Comparison of ENCODE assay signal across 24 cellular contexts in the genomic region with DNA sequence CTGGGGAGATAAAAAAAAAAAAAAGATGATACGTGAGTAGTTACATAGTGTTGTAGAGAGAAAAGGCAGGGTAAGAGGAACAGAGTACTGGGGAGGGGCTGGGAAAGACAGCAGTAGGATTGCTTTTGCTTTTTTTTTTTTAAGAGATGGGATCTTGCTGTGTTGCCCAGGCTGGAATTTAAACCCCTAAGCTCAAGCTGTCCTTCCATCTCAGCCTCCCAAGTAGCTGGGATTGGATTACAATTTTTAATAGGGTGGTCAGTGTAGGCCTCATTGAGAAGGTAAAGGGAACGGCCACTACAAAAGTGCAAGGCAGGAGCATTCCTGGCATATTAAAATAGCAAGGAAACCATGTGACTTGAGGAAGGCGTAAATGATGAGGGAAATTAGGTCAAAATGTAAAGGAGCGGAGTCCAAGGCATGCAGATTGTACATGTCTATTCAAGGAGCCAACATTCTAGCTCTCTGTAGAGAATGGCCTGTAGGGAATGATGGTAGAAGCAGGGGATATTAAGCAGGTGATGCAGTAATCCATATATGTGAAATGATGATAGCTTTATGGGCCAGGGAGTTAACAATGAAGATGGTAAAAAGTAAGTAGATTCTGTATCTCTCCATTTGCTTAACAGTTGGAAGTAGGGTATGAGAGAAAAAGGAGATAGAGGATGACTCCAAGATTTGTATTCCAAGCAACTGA. TPM values are rescaled to one million over a fixed set of nuclear protein-coding genes. Genes with fewer than 3 reads are reported as not detected.
A peak's percentile ranks its signal among the peaks of the same experiment; 100 is the strongest.
DNase-seq lines count a peak whose midpoint lies in the region; ATAC-seq, FAIRE-seq and TF ChIP-seq lines count a peak whose summit lies in the region.
"Had no signal": no experiment of that assay in that cellular context is flagged by ENCODE, and none has a peak within 500 bp of the region (broad histone marks: within the 10 kb centered on the region; RNA-seq: fewer than 3 reads in every experiment).

No MANE protein-coding gene starts in this region.

- no peaks in the 10 kb centered on the region for H3K36me3 ChIP-seq in HEK293 (ENCODE audit: control insufficient read depth in 2 of 2, insufficient read depth in 1 of 2, low read length in 2 of 2)
- H3K36me3 ChIP-seq: HAP-1, MG63 had no signal

- no peaks in the 10 kb centered on the region for H3K9me3 ChIP-seq in HEK293 (ENCODE audit: control insufficient read depth, insufficient read depth, low read depth, low read length)
- H3K9me3 ChIP-seq: HAP-1, heart right ventricle, MG63 had no signal

- no peak overlapping the region for H3K4me3 ChIP-seq in HEK293 (ENCODE audit: low read depth, low read length)
- H3K4me3 ChIP-seq: BLaER1 treated with 17β-estradiol and CSF1 and Interleukin-3, amounts not matched to agents 10 nM and 100 nM; HAP-1; heart right ventricle; MG63 had no signal

- TF ChIP-seq CTCF in HEK293 (tag by site-specific recombination; IDR thresholded peaks at IDR 0.05) = no peak
- TF ChIP-seq CTCF in brain (conservative IDR thresholded peaks at IDR 0.05) = no peak
- TF ChIP-seq CTCF in neural crest cell (conservative IDR thresholded peaks at IDR 0.05) = no peak

- H3K36me3 Mint-ChIP-seq in brain (peaks cover 70% of the 10 kb centered on the region), neural crest cell (ENCODE audit: low read depth) (peaks cover 31% of the 10 kb centered on the region)

- H3K4me1 Mint-ChIP-seq in brain (peaks cover 20% of the 10 kb centered on the region), neural crest cell (no peaks in the 10 kb centered on the region)

- FAIRE-seq in urothelium cell line (lab: Jason Lieb, UNC) = no peak
- FAIRE-seq: colon, GM18507 had no signal

- H3K27ac ChIP-seq in HEK293 (ENCODE audit: extremely low read depth, low read depth, low read length) = no peak overlapping the region; the same call in 1 of the 2 replicates
- H3K27ac ChIP-seq: BLaER1 treated with 17β-estradiol and CSF1 and Interleukin-3, amounts not matched to agents 10 nM and 100 nM; epithelial cell of prostate; heart right ventricle had no signal

- peaks cover 11% of the 10 kb centered on the region for H3K4me1 ChIP-seq in HEK293 (ENCODE audit: control insufficient read depth, insufficient read depth, low read length)

- CTCF ChIA-PET in HEK293 (lab: Yijun Ruan, JAX) = no interaction called here

- DNase-seq in AG20443 (ENCODE audit: low spot score) (peak; percentile 14), neural crest cell (ENCODE audit: low read depth, low spot score) (no peak), RKO (ENCODE audit: low spot score) (no peak), urothelium cell line (ENCODE audit: low spot score) (no peak), iPS-NIHi7 (ENCODE audit: extremely low spot score) (no peak)
- DNase-seq: activated CD4-positive, alpha-beta T cell treated with anti-CD3 and anti-CD28 coated beads for 48 hours; activated gamma-delta T cell treated with Interleukin-2 at 50 U/mL for 16 hours; activated T-cell treated with anti-CD3 and anti-CD28 coated beads, Interleukin-2, amount 50 U/mL, for 1 hour; DND-41; effector CD8-positive, alpha-beta T cell; heart right ventricle; KG1; MG63; NCI-H1105 treated with DMSO at 0.1 percent for 48 hours; NCI-H2029; NCI-H2227 treated with DMSO at 0.1 percent for 48 hours had no signal

- H3K9me3 Mint-ChIP-seq in brain (peaks cover 9 to 18% (median 13%) of the 10 kb centered on the region in 5 experiments), neural crest cell (peaks cover 2% of the 10 kb centered on the region)

- no peak for ATAC-seq in HG03520 (IDR thresholded peaks at IDR 0.05; ENCODE audit: unreplicated experiment)

- no peaks in the 10 kb centered on the region for H3K27me3 Mint-ChIP-seq in brain
- no peaks in the 10 kb centered on the region for H3K27me3 Mint-ChIP-seq in neural crest cell (ENCODE audit: low read depth)

- H3K27ac Mint-ChIP-seq in brain = peak overlapping the region in 3 of 5 experiments; percentile 4 to 75 (median 54)
- peak overlapping the region; percentile 8 for H3K27ac Mint-ChIP-seq in neural crest cell (ENCODE audit: unreplicated experiment)

- H3K4me3 Mint-ChIP-seq in brain (no peak overlapping the region), neural crest cell (no peak overlapping the region)

- POLR2A ChIA-PET in HEK293 (lab: Yijun Ruan, JAX) = interaction anchor here (0.7 kb wide), 1 partner anchor 34 kb away, joined by 3 read pairs; no protein-coding TSS in a partner anchor

TF ChIP-seq in HEK293, 187 proteins besides CTCF, POLR2A, EP300 and RAD21:
- TF ChIP-seq, protein P1, sequence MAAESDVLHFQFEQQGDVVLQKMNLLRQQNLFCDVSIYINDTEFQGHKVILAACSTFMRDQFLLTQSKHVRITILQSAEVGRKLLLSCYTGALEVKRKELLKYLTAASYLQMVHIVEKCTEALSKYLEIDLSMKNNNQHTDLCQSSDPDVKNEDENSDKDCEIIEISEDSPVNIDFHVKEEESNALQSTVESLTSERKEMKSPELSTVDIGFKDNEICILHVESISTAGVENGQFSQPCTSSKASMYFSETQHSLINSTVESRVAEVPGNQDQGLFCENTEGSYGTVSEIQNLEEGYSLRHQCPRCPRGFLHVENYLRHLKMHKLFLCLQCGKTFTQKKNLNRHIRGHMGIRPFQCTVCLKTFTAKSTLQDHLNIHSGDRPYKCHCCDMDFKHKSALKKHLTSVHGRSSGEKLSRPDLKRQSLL (tag by site-specific recombination; IDR thresholded peaks at IDR 0.05) = no peak
- TF ChIP-seq OVOL3 (tag by site-specific recombination; IDR thresholded peaks at IDR 0.05) (no peak), KLF9 (tag by site-specific recombination; IDR thresholded peaks at IDR 0.05; ENCODE audit: low read depth) (no peak), ZNF155 (tag by site-specific recombination; IDR thresholded peaks at IDR 0.05) (no peak), ZNF549 (tag by site-specific recombination; IDR thresholded peaks at IDR 0.05) (no peak), ZEB2 (tag by site-specific recombination; IDR thresholded peaks at IDR 0.05) (no peak), ZNF10 (tag by site-specific recombination; IDR thresholded peaks at IDR 0.05) (peak; percentile 90), ZNF211 (tag by site-specific recombination; IDR thresholded peaks at IDR 0.05; ENCODE audit: low read depth) (no peak), ZNF223 (tag by site-specific recombination; IDR thresholded peaks at IDR 0.05) (no peak), OSR2 (tag by site-specific recombination; IDR thresholded peaks at IDR 0.05) (0 out of 2 replicates have a peak, but pooled peaks have one; percentile 13), ZFP37 (tag by site-specific recombination; IDR thresholded peaks at IDR 0.05) (no peak), ZNF121 (tag by site-specific recombination; IDR thresholded peaks at IDR 0.05) (peak; percentile 59), ZNF501 (tag by site-specific recombination; IDR thresholded peaks at IDR 0.05) (no peak), SP3 (tag by site-specific recombination; IDR thresholded peaks at IDR 0.05) (no peak), ZBTB48 (tag by site-specific recombination; IDR thresholded peaks at IDR 0.05) (no peak)
- TF ChIP-seq, protein P2, sequence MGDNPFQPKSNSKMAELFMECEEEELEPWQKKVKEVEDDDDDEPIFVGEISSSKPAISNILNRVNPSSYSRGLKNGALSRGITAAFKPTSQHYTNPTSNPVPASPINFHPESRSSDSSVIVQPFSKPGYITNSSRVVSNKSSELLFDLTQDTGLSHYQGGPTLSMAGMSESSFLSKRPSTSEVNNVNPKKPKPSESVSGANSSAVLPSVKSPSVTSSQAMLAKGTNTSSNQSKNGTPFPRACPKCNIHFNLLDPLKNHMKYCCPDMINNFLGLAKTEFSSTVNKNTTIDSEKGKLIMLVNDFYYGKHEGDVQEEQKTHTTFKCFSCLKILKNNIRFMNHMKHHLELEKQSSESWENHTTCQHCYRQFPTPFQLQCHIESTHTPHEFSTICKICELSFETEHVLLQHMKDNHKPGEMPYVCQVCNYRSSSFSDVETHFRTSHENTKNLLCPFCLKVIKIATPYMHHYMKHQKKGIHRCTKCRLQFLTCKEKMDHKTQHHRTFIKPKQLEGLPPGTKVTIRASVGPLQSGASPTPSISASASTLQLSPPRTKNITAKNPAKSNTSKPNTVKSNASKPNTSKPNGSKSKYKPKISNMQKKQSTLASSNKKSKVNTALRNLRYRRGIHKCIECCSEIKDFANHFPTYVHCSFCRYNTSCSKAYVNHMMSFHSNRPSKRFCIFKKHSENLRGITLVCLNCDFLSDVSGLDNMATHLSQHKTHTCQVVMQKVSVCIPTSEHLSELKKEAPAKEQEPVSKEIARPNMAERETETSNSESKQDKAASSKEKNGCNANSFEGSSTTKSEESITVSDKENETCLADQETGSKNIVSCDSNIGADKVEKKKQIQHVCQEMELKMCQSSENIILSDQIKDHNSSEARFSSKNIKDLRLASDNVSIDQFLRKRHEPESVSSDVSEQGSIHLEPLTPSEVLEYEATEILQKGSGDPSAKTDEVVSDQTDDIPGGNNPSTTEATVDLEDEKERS (tag by site-specific recombination; IDR thresholded peaks at IDR 0.05) = no peak
- TF ChIP-seq, protein P3, sequence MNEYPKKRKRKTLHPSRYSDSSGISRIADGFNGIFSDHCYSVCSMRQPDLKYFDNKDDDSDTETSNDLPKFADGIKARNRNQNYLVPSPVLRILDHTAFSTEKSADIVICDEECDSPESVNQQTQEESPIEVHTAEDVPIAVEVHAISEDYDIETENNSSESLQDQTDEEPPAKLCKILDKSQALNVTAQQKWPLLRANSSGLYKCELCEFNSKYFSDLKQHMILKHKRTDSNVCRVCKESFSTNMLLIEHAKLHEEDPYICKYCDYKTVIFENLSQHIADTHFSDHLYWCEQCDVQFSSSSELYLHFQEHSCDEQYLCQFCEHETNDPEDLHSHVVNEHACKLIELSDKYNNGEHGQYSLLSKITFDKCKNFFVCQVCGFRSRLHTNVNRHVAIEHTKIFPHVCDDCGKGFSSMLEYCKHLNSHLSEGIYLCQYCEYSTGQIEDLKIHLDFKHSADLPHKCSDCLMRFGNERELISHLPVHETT (tag by site-specific recombination; IDR thresholded peaks at IDR 0.05) = no peak
TF ChIP-seq in HEK293: peak in this region for 3.

RNA-seq across cellular contexts. Expression of a gene that starts 33.2 kb away (rescaled TPM):
- 8.9 TPM for polyA plus RNA-seq in brain (ENCODE audit: insufficient read depth, low read depth, low replicate concordance)
- total RNA-seq in neural crest cell = 109 and 114 TPM in 2 replicates
